In the genomic region with DNA sequence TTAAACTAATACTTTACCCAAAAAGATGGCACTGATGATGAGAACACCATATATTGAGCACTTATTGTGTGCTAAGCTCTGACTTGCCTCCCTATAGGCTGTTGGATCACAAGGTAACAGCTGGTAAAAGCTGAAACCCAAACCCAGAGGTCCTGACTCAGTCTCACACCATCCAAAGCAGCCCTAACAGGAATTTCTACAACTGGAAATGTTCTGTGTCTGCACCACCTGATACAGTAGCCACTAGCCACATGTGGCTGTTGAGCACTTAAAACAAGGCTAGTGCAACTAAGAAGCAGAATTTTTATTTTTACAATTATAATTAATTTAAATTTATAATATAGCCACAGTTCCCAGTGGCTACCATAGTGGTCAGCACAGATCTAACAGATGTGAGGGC, we compare ENCODE assay signal across 1 cellular context.
TF ChIP-seq lines count a peak whose summit lies in the region.

No MANE protein-coding gene starts in this region.

TF ChIP-seq in IMR-90, 13 proteins besides CTCF, POLR2A, EP300 and RAD21:
- no peak for TF ChIP-seq MAFK (IDR thresholded peaks at IDR 0.05; ENCODE audit: low read depth, low read length)
- TF ChIP-seq BHLHE40 (IDR thresholded peaks at IDR 0.05; ENCODE audit: low read depth, low read length): no peak
- TF ChIP-seq NFE2L2 (IDR thresholded peaks at IDR 0.05; ENCODE audit: low read depth, low read length): no peak
- TF ChIP-seq, protein P1, sequence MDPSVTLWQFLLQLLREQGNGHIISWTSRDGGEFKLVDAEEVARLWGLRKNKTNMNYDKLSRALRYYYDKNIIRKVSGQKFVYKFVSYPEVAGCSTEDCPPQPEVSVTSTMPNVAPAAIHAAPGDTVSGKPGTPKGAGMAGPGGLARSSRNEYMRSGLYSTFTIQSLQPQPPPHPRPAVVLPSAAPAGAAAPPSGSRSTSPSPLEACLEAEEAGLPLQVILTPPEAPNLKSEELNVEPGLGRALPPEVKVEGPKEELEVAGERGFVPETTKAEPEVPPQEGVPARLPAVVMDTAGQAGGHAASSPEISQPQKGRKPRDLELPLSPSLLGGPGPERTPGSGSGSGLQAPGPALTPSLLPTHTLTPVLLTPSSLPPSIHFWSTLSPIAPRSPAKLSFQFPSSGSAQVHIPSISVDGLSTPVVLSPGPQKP (IDR thresholded peaks at IDR 0.05; ENCODE audit: borderline replicate concordance, low read depth, low read length): no peak
- TF ChIP-seq, protein P2, sequence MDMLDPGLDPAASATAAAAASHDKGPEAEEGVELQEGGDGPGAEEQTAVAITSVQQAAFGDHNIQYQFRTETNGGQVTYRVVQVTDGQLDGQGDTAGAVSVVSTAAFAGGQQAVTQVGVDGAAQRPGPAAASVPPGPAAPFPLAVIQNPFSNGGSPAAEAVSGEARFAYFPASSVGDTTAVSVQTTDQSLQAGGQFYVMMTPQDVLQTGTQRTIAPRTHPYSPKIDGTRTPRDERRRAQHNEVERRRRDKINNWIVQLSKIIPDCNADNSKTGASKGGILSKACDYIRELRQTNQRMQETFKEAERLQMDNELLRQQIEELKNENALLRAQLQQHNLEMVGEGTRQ (IDR thresholded peaks at IDR 0.05; ENCODE audit: low read depth, low read length): no peak
- TF ChIP-seq RFX5 (IDR thresholded peaks at IDR 0.05; ENCODE audit: low read depth, low read length): no peak
- TF ChIP-seq CHD1 (IDR thresholded peaks at IDR 0.05; ENCODE audit: low read depth, low read length): no peak
- no peak for TF ChIP-seq MAZ (IDR thresholded peaks at IDR 0.05; ENCODE audit: borderline replicate concordance, low read depth, low read length)
- TF ChIP-seq RCOR1 (IDR thresholded peaks at IDR 0.05; ENCODE audit: insufficient replicate concordance, low read length): no peak
- TF ChIP-seq MXI1 (IDR thresholded peaks at IDR 0.05; ENCODE audit: borderline replicate concordance, low read depth, low read length): no peak
- TF ChIP-seq FOS (IDR thresholded peaks at IDR 0.05; ENCODE audit: low read depth, low read length): no peak
- no peak for TF ChIP-seq SMC3 (IDR thresholded peaks at IDR 0.05; ENCODE audit: low read depth, low read length)
- TF ChIP-seq CEBPB (IDR thresholded peaks at IDR 0.05; ENCODE audit: low read depth, low read length): no peak
